In the genomic region with DNA sequence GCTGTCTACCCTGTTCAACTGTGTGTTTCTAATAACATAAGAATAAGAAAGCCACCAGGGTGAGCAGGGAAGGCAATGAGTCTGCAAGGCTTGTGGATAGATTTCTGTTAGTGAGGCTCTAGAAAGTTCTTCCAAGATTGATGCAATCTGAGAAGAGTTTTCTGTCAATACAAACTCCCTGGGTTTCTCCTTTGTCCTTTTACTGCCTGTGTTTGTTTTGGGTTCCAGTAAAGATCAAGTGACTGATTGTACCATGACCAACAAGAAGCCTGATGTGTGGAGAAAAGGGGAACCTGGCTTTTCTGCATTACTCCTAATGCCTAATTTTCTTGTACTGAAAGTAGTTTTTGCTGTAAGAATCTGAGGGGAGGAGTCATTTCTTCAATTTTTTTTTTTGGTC, we compare ENCODE assay signal across 31 cellular contexts.
"Had no signal": no experiment of that assay in that cellular context is flagged by ENCODE, and none has a peak within 500 bp of the region (broad histone marks: within the 10 kb centered on the region; RNA-seq: fewer than 3 reads in every experiment).

No MANE protein-coding gene starts in this region.

- H3K36me3 Mint-ChIP-seq: activated CD8-positive, alpha-beta memory T cell treated with anti-CD3 and anti-CD28 coated beads, Interleukin-2, amount 10 ng/mL, durations not matched to agents 7 days and 5 days; activated naive CD4-positive, alpha-beta T cell treated with anti-CD3 and anti-CD28 coated beads, Interleukin-2, amount 10 ng/mL, durations not matched to agents 7 days and 5 days; activated naive CD8-positive, alpha-beta T cell had no signal

- ATAC-seq: activated CD8-positive, alpha-beta memory T cell treated with anti-CD3 and anti-CD28 coated beads, Interleukin-2, amount 10 ng/mL, durations not matched to agents 7 days and 5 days had no signal

- H3K4me3 Mint-ChIP-seq: activated B cell treated with CpG ODN at 0.5 μM for 24 hours; activated CD4-positive, alpha-beta memory T cell treated with anti-CD3 and anti-CD28 coated beads, Interleukin-2, amount 10 ng/mL, durations not matched to agents 7 days and 5 days; activated CD8-positive, alpha-beta memory T cell treated with anti-CD3 and anti-CD28 coated beads, Interleukin-2, amount 10 ng/mL, durations not matched to agents 7 days and 5 days; activated naive CD4-positive, alpha-beta T cell treated with anti-CD3 and anti-CD28 coated beads, Interleukin-2, amount 10 ng/mL, durations not matched to agents 7 days and 5 days; activated naive CD8-positive, alpha-beta T cell; central memory CD8-positive, alpha-beta T cell had no signal

- FAIRE-seq: TTC549 had no signal

- H3K4me3 ChIP-seq: ascending aorta, cardiac muscle cell, SJCRH30, SK-N-MC had no signal

- H3K27ac ChIP-seq: ascending aorta, cardiac muscle cell, SJCRH30, SK-N-MC had no signal

- H3K27me3 ChIP-seq: ascending aorta, cardiac muscle cell, SJCRH30 had no signal

- H3K36me3 ChIP-seq: ascending aorta, cardiac muscle cell, SJCRH30 had no signal

- H3K4me1 ChIP-seq: ascending aorta, SJCRH30 had no signal

- H3K27ac Mint-ChIP-seq: activated B cell treated with CpG ODN at 0.5 μM for 24 hours; activated CD4-positive, alpha-beta memory T cell treated with anti-CD3 and anti-CD28 coated beads, Interleukin-2, amount 10 ng/mL, durations not matched to agents 7 days and 5 days; activated CD8-positive, alpha-beta memory T cell treated with anti-CD3 and anti-CD28 coated beads, Interleukin-2, amount 10 ng/mL, durations not matched to agents 7 days and 5 days; activated naive CD4-positive, alpha-beta T cell treated with anti-CD3 and anti-CD28 coated beads, Interleukin-2, amount 10 ng/mL, durations not matched to agents 7 days and 5 days; activated naive CD8-positive, alpha-beta T cell had no signal

- H3K9me3 Mint-ChIP-seq: activated B cell treated with CpG ODN at 0.5 μM for 24 hours; activated CD4-positive, alpha-beta memory T cell treated with anti-CD3 and anti-CD28 coated beads, Interleukin-2, amount 10 ng/mL, durations not matched to agents 7 days and 5 days; activated naive CD4-positive, alpha-beta T cell treated with anti-CD3 and anti-CD28 coated beads, Interleukin-2, amount 10 ng/mL, durations not matched to agents 7 days and 5 days had no signal

- DNase-seq: activated B cell treated with CpG ODN at 0.5 μM for 24 hours; activated CD4-positive, alpha-beta memory T cell treated with anti-CD3 and anti-CD28 coated beads, Interleukin-2, amount 10 ng/mL, durations not matched to agents 7 days and 5 days; activated CD4-positive, alpha-beta T cell treated with anti-CD3 and anti-CD28 coated beads for 4 hours; activated CD4-positive, CD25-positive, alpha-beta regulatory T cell treated with anti-CD3 and anti-CD28 coated beads, Interleukin-2, amount 50 U/mL, for 72 hours; activated CD8-positive, alpha-beta memory T cell treated with anti-CD3 and anti-CD28 coated beads for 24 hours; activated CD8-positive, alpha-beta memory T cell treated with anti-CD3 and anti-CD28 coated beads, Interleukin-2, amount 10 ng/mL, durations not matched to agents 7 days and 5 days; activated CD8-positive, alpha-beta memory T cell treated with anti-CD3 and anti-CD28 coated beads, Interleukin-2, amount 50 U/mL, for 48 hours; activated effector memory CD4-positive, alpha-beta T cell treated with Interleukin-2 at 50 U/mL for 16 hours; activated naive CD4-positive, alpha-beta T cell treated with anti-CD3 and anti-CD28 coated beads, Interleukin-2, amount 10 ng/mL, durations not matched to agents 7 days and 5 days; activated T-cell treated with anti-CD3 and anti-CD28 coated beads, Interleukin-2, amount 50 U/mL, for 48 hours; amygdala; NCI-H1048; NCI-H1105 treated with DMSO at 0.1 percent for 48 hours; NCI-H1436; NCI-H1694; NCI-H1930; NCI-H2081 treated with DMSO at 0.1 percent for 48 hours; NCI-H2171; NCI-H510A; NCI-H526; NCI-H748 treated with DMSO at 0.1 percent for 48 hours; NK-92 treated with Interleukin-12 subunit alpha and Interleukin-12 subunit beta, amount 100 ng/mL, for 24 hours; SHP77; SJCRH30; T1000 had no signal

- H3K9me3 ChIP-seq: ascending aorta, SJCRH30 had no signal

- H3K27me3 Mint-ChIP-seq: activated CD4-positive, alpha-beta memory T cell treated with anti-CD3 and anti-CD28 coated beads, Interleukin-2, amount 10 ng/mL, durations not matched to agents 7 days and 5 days; activated CD8-positive, alpha-beta memory T cell treated with anti-CD3 and anti-CD28 coated beads, Interleukin-2, amount 10 ng/mL, durations not matched to agents 7 days and 5 days; activated naive CD4-positive, alpha-beta T cell treated with anti-CD3 and anti-CD28 coated beads, Interleukin-2, amount 10 ng/mL, durations not matched to agents 7 days and 5 days; activated naive CD8-positive, alpha-beta T cell; central memory CD8-positive, alpha-beta T cell had no signal

- H3K4me1 Mint-ChIP-seq: activated B cell treated with CpG ODN at 0.5 μM for 24 hours; activated CD4-positive, alpha-beta memory T cell treated with anti-CD3 and anti-CD28 coated beads, Interleukin-2, amount 10 ng/mL, durations not matched to agents 7 days and 5 days; activated CD8-positive, alpha-beta memory T cell treated with anti-CD3 and anti-CD28 coated beads, Interleukin-2, amount 10 ng/mL, durations not matched to agents 7 days and 5 days; activated naive CD4-positive, alpha-beta T cell treated with anti-CD3 and anti-CD28 coated beads, Interleukin-2, amount 10 ng/mL, durations not matched to agents 7 days and 5 days; central memory CD8-positive, alpha-beta T cell had no signal
